ENCODE assay signal across 15 cellular contexts in the genomic region with DNA sequence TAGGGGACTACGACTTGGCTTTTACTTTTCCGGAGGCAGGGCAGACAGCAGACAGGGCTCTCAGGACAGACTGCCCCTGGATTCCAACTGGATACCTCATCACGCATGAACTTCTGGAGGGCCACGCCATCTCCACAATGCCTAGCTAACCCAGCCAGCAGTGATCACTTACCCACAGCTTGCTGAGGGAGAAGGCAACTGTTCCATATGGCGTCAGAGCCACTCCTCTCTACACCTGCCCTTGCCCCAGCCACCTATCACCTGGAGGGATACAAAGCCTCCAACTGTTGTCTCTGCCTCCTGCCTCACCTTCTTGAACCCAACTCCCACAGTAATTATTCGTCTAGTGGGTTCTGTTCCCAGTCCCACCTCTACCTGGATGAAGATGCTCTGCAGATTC.
"Had no signal": no experiment of that assay in that cellular context is flagged by ENCODE, and none has a peak within 500 bp of the region (broad histone marks: within the 10 kb centered on the region; RNA-seq: fewer than 3 reads in every experiment).

No MANE protein-coding gene starts in this region.

- H3K4me1 ChIP-seq: ascending aorta, colonic mucosa had no signal

- ATAC-seq: gastrocnemius medialis; heart right ventricle; left lung; natural killer cell treated with Interleukin-12 subunit alpha and Interleukin-12 subunit beta and Interleukin-15 and Interleukin-18, amount 100 ng/mL, for 72 hours had no signal

- H3K27ac ChIP-seq: ascending aorta, colonic mucosa, gastrocnemius medialis, heart right ventricle, left lung had no signal

- H3K27me3 Mint-ChIP-seq: activated B cell treated with CpG ODN at 0.5 μM for 24 hours; activated naive CD8-positive, alpha-beta T cell; memory B cell; natural killer cell treated with Interleukin-12 subunit alpha and Interleukin-12 subunit beta and Interleukin-15 and Interleukin-18, amount 100 ng/mL, for 72 hours had no signal

- DNase-seq: activated B cell treated with CpG ODN at 0.5 μM for 24 hours; colonic mucosa; gastrocnemius medialis; heart right ventricle; left lung; SHP77 treated with DMSO at 0.1 percent for 48 hours; stimulated activated CD4-positive, alpha-beta T cell treated with anti-CD3 and anti-CD28 coated beads, Interleukin-12 subunit alpha, Interleukin-12 subunit beta, amount 100 ng/mL, for 4 hours; stimulated activated CD4-positive, alpha-beta T cell treated with anti-CD3 and anti-CD28 coated beads, Interleukin-2, amount 100 ng/mL, for 48 hours; stimulated activated naive CD4-positive, alpha-beta T cell treated with Interleukin-2 at 50 U/mL for 16 hours had no signal

- H3K9me3 Mint-ChIP-seq: activated B cell treated with CpG ODN at 0.5 μM for 24 hours; activated T-helper 1 cell treated with anti-CD3 and anti-CD28 coated beads, Interleukin-12 subunit alpha, Interleukin-12 subunit beta, Interleukin-2, Interleukin-4 antibody, amounts not matched to agents 30 ng/mL and 10 ng/mL and 1 ng/mL, durations not matched to agents 14 hours and 24 hours and 36 hours; memory B cell; natural killer cell treated with Interleukin-12 subunit alpha and Interleukin-12 subunit beta and Interleukin-15 and Interleukin-18, amount 100 ng/mL, for 72 hours; T-helper 1 cell treated with Interleukin-12 subunit alpha and Interleukin-12 subunit beta and Interleukin-4 antibody, amounts not matched to agents 30 μg/mL and 1 μg/mL, for 36 hours had no signal

- H3K36me3 ChIP-seq: colonic mucosa had no signal

- H3K9me3 ChIP-seq: ascending aorta, colonic mucosa, gastrocnemius medialis, heart right ventricle, left lung had no signal

- H3K27ac Mint-ChIP-seq: activated B cell treated with CpG ODN at 0.5 μM for 24 hours; activated T-helper 1 cell treated with anti-CD3 and anti-CD28 coated beads, Interleukin-12 subunit alpha, Interleukin-12 subunit beta, Interleukin-2, Interleukin-4 antibody, amounts not matched to agents 30 ng/mL and 10 ng/mL and 1 ng/mL, durations not matched to agents 14 hours and 24 hours and 36 hours; memory B cell; T-helper 1 cell treated with Interleukin-12 subunit alpha and Interleukin-12 subunit beta and Interleukin-4 antibody, amounts not matched to agents 30 μg/mL and 1 μg/mL, for 36 hours had no signal

- H3K27me3 ChIP-seq: ascending aorta, colonic mucosa, gastrocnemius medialis, heart right ventricle, left lung had no signal

- H3K4me3 ChIP-seq: ascending aorta, colonic mucosa, gastrocnemius medialis, heart right ventricle, left lung had no signal

- H3K4me1 Mint-ChIP-seq: activated B cell treated with CpG ODN at 0.5 μM for 24 hours had no signal

- H3K4me3 Mint-ChIP-seq: activated B cell treated with CpG ODN at 0.5 μM for 24 hours; activated naive CD8-positive, alpha-beta T cell; activated T-helper 1 cell treated with anti-CD3 and anti-CD28 coated beads, Interleukin-12 subunit alpha, Interleukin-12 subunit beta, Interleukin-2, Interleukin-4 antibody, amounts not matched to agents 30 ng/mL and 10 ng/mL and 1 ng/mL, durations not matched to agents 14 hours and 24 hours and 36 hours; memory B cell; natural killer cell treated with Interleukin-12 subunit alpha and Interleukin-12 subunit beta and Interleukin-15 and Interleukin-18, amount 100 ng/mL, for 72 hours; T-helper 1 cell treated with Interleukin-12 subunit alpha and Interleukin-12 subunit beta and Interleukin-4 antibody, amounts not matched to agents 30 μg/mL and 1 μg/mL, for 36 hours had no signal
